In the genomic region with DNA sequence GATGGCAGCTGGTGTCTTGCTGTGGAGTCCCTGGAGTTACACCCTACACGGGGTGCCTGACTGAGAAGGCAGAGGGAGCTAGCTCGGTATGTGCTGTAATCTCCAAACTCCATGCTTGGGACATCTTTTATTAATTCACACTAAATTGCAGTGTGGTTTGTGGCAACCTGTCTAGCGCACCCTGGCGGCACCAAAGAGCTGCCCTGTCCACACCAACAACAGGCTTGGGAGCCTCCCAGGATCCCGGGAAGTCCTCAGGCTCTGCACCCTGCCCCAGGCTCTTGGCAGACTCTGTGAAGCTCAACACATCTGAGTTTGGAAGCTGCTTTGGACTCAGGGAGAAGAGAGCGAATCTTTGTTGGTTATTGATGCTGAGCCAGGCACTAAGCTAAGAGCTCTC, we compare ENCODE assay signal across 2 cellular contexts.
TF ChIP-seq lines count a peak whose summit lies in the region.

No MANE protein-coding gene starts in this region.

TF ChIP-seq in GM23338, 12 proteins besides CTCF, POLR2A, EP300 and RAD21:
- TF ChIP-seq STAT1 (IDR thresholded peaks at IDR 0.05; ENCODE audit: unreplicated experiment) (no peak), ZNF331 (CRISPR knock-in tag; IDR thresholded peaks at IDR 0.05; ENCODE audit: low read depth) (no peak), POLR2AphosphoS5 (IDR thresholded peaks at IDR 0.05; ENCODE audit: low read depth) (no peak), JUNB (IDR thresholded peaks at IDR 0.05; ENCODE audit: unreplicated experiment) (no peak), EZH2phosphoT487 (IDR thresholded peaks at IDR 0.05; ENCODE audit: unreplicated experiment) (no peak), NANOG (IDR thresholded peaks at IDR 0.05; ENCODE audit: borderline replicate concordance) (no peak), EZH2 (IDR thresholded peaks at IDR 0.05; ENCODE audit: low read depth, unreplicated experiment) (no peak), ZNF114 (CRISPR knock-in tag; IDR thresholded peaks at IDR 0.05) (no peak)
- TF ChIP-seq, protein P1, sequence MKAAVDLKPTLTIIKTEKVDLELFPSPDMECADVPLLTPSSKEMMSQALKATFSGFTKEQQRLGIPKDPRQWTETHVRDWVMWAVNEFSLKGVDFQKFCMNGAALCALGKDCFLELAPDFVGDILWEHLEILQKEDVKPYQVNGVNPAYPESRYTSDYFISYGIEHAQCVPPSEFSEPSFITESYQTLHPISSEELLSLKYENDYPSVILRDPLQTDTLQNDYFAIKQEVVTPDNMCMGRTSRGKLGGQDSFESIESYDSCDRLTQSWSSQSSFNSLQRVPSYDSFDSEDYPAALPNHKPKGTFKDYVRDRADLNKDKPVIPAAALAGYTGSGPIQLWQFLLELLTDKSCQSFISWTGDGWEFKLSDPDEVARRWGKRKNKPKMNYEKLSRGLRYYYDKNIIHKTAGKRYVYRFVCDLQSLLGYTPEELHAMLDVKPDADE (IDR thresholded peaks at IDR 0.05): no peak
- TF ChIP-seq, protein P2, sequence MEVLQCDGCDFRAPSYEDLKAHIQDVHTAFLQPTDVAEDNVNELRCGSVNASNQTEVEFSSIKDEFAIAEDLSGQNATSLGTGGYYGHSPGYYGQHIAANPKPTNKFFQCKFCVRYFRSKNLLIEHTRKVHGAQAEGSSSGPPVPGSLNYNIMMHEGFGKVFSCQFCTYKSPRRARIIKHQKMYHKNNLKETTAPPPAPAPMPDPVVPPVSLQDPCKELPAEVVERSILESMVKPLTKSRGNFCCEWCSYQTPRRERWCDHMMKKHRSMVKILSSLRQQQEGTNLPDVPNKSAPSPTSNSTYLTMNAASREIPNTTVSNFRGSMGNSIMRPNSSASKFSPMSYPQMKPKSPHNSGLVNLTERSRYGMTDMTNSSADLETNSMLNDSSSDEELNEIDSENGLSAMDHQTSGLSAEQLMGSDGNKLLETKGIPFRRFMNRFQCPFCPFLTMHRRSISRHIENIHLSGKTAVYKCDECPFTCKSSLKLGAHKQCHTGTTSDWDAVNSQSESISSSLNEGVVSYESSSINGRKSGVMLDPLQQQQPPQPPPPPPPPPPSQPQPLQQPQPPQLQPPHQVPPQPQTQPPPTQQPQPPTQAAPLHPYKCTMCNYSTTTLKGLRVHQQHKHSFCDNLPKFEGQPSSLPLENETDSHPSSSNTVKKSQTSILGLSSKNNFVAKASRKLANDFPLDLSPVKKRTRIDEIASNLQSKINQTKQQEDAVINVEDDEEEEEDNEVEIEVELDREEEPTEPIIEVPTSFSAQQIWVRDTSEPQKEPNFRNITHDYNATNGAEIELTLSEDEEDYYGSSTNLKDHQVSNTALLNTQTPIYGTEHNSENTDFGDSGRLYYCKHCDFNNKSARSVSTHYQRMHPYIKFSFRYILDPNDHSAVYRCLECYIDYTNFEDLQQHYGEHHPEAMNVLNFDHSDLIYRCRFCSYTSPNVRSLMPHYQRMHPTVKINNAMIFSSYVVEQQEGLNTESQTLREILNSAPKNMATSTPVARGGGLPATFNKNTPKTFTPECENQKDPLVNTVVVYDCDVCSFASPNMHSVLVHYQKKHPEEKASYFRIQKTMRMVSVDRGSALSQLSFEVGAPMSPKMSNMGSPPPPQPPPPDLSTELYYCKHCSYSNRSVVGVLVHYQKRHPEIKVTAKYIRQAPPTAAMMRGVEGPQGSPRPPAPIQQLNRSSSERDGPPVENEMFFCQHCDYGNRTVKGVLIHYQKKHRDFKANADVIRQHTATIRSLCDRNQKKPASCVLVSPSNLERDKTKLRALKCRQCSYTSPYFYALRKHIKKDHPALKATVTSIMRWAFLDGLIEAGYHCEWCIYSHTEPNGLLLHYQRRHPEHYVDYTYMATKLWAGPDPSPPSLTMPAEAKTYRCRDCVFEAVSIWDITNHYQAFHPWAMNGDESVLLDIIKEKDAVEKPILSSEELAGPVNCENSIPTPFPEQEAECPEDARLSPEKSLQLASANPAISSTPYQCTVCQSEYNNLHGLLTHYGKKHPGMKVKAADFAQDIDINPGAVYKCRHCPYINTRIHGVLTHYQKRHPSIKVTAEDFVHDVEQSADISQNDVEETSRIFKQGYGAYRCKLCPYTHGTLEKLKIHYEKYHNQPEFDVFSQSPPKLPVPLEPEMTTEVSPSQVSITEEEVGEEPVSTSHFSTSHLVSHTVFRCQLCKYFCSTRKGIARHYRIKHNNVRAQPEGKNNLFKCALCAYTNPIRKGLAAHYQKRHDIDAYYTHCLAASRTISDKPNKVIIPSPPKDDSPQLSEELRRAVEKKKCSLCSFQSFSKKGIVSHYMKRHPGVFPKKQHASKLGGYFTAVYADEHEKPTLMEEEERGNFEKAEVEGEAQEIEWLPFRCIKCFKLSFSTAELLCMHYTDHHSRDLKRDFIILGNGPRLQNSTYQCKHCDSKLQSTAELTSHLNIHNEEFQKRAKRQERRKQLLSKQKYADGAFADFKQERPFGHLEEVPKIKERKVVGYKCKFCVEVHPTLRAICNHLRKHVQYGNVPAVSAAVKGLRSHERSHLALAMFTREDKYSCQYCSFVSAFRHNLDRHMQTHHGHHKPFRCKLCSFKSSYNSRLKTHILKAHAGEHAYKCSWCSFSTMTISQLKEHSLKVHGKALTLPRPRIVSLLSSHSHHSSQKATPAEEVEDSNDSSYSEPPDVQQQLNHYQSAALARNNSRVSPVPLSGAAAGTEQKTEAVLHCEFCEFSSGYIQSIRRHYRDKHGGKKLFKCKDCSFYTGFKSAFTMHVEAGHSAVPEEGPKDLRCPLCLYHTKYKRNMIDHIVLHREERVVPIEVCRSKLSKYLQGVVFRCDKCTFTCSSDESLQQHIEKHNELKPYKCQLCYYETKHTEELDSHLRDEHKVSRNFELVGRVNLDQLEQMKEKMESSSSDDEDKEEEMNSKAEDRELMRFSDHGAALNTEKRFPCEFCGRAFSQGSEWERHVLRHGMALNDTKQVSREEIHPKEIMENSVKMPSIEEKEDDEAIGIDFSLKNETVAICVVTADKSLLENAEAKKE (CRISPR knock-in tag; IDR thresholded peaks at IDR 0.05): no peak
TF ChIP-seq in GM23338: peak in this region for 0.

TF ChIP-seq in H1, 55 proteins besides CTCF, POLR2A, EP300 and RAD21:
- TF ChIP-seq CREB1 (IDR thresholded peaks at IDR 0.05) (no peak), KDM1A (IDR thresholded peaks at IDR 0.05; ENCODE audit: borderline replicate concordance, low read length) (0 out of 2 replicates have a peak, but pooled peaks have one; percentile 28)
